Comparison of ENCODE assay signal across 8 cellular contexts in genomic region chr11:64181506-64182411, GRCh38. TPM values are rescaled to one million over a fixed set of nuclear protein-coding genes. Genes with fewer than 3 reads are reported as not detected.
DNase-seq lines count a peak whose midpoint lies in the region; ATAC-seq, FAIRE-seq and TF ChIP-seq lines count a peak whose summit lies in the region.

No MANE protein-coding gene starts in this region.

- no peak for ATAC-seq in T-helper 17 cell

- DNase-seq in AML-193 (lab: John Stamatoyannopoulos, UW) = peak; percentile 72 to 81
- DNase-seq in GM19239 (ENCODE audit: insufficient read length, low spot score) = peak; percentile 52
- peak; percentile 53 for DNase-seq in NCI-H82 treated with DMSO at 0.1 percent for 48 hours (lab: John Stamatoyannopoulos, UW; ENCODE audit: unreplicated experiment)
- DNase-seq in activated T-helper 1 cell treated with anti-CD3 and anti-CD28 coated beads, Interleukin-12 subunit alpha, Interleukin-12 subunit beta, Interleukin-2, Interleukin-4 antibody, amounts not matched to agents 30 ng/mL and 10 ng/mL and 1 ng/mL, durations not matched to agents 14 hours and 24 hours and 36 hours (ENCODE audit: low spot score) = peak; percentile 27
- peak; percentile 93 for DNase-seq in fibroblast of villous mesenchyme (ENCODE audit: low read depth)
- DNase-seq in neural progenitor cell (ENCODE audit: low spot score) = peak; percentile 74
- peak; percentile 91 to 95 for DNase-seq in uterus
- DNase-seq in T-helper 17 cell = no peak

- TF ChIP-seq CTCF in fibroblast of villous mesenchyme (IDR thresholded peaks at IDR 0.05; ENCODE audit: insufficient read depth, low read depth, low read length) = no peak
- no peak for TF ChIP-seq CTCF in neural progenitor cell (IDR thresholded peaks at IDR 0.05)
- TF ChIP-seq CTCF in uterus (IDR thresholded peaks at IDR 0.05) = peak in 1 of 4 experiments; percentile 33

- H3K9me3 ChIP-seq in neural progenitor cell (ENCODE audit: low read depth) (no peaks in the 10 kb centered on the region), uterus (no peaks in the 10 kb centered on the region), T-helper 17 cell (ENCODE audit: control insufficient read depth, low read length, poor library complexity, severe bottlenecking) (no peaks in the 10 kb centered on the region)

- no peaks in the 10 kb centered on the region for H3K9me3 Mint-ChIP-seq in activated T-helper 1 cell treated with anti-CD3 and anti-CD28 coated beads, Interleukin-12 subunit alpha, Interleukin-12 subunit beta, Interleukin-2, Interleukin-4 antibody, amounts not matched to agents 30 ng/mL and 10 ng/mL and 1 ng/mL, durations not matched to agents 14 hours and 24 hours and 36 hours
- peaks cover 3% of the 10 kb centered on the region for H3K9me3 Mint-ChIP-seq in neural progenitor cell

- H3K36me3 ChIP-seq in neural progenitor cell (no peaks in the 10 kb centered on the region), uterus (no peaks in the 10 kb centered on the region)

- no peak overlapping the region for H3K27ac ChIP-seq in neural progenitor cell
- peak overlapping the region; percentile 79 to 90 for H3K27ac ChIP-seq in uterus

- no peak overlapping the region for H3K27ac Mint-ChIP-seq in activated T-helper 1 cell treated with anti-CD3 and anti-CD28 coated beads, Interleukin-12 subunit alpha, Interleukin-12 subunit beta, Interleukin-2, Interleukin-4 antibody, amounts not matched to agents 30 ng/mL and 10 ng/mL and 1 ng/mL, durations not matched to agents 14 hours and 24 hours and 36 hours
- peak overlapping the region; percentile 40 for H3K27ac Mint-ChIP-seq in neural progenitor cell
- H3K27ac Mint-ChIP-seq in T-helper 17 cell = no peak overlapping the region

- peak overlapping the region; percentile 30 for H3K4me3 Mint-ChIP-seq in activated T-helper 1 cell treated with anti-CD3 and anti-CD28 coated beads, Interleukin-12 subunit alpha, Interleukin-12 subunit beta, Interleukin-2, Interleukin-4 antibody, amounts not matched to agents 30 ng/mL and 10 ng/mL and 1 ng/mL, durations not matched to agents 14 hours and 24 hours and 36 hours
- H3K4me3 Mint-ChIP-seq in neural progenitor cell (peak overlapping the region; percentile 46), T-helper 17 cell (no peak overlapping the region)

- H3K9ac ChIP-seq in neural progenitor cell = no peak overlapping the region

- H3K36me3 Mint-ChIP-seq in activated T-helper 1 cell treated with anti-CD3 and anti-CD28 coated beads, Interleukin-12 subunit alpha, Interleukin-12 subunit beta, Interleukin-2, Interleukin-4 antibody, amounts not matched to agents 30 ng/mL and 10 ng/mL and 1 ng/mL, durations not matched to agents 14 hours and 24 hours and 36 hours (ENCODE audit: low read depth) = peaks cover 9% of the 10 kb centered on the region
- H3K36me3 Mint-ChIP-seq in neural progenitor cell = peaks cover 7% of the 10 kb centered on the region
- no peaks in the 10 kb centered on the region for H3K36me3 Mint-ChIP-seq in T-helper 17 cell (ENCODE audit: low read depth)

- H2AFZ ChIP-seq in neural progenitor cell (replicated peaks) = no peak overlapping the region

- peak overlapping the region; percentile 19 for H3K4me3 ChIP-seq in fibroblast of villous mesenchyme (ENCODE audit: low read depth, low read length)
- no peak overlapping the region for H3K4me3 ChIP-seq in neural progenitor cell
- H3K4me3 ChIP-seq in uterus = peak overlapping the region in 1 of 2 donors; percentile 9

- peaks cover 36% of the 10 kb centered on the region for H3K4me1 Mint-ChIP-seq in activated T-helper 1 cell treated with anti-CD3 and anti-CD28 coated beads, Interleukin-12 subunit alpha, Interleukin-12 subunit beta, Interleukin-2, Interleukin-4 antibody, amounts not matched to agents 30 ng/mL and 10 ng/mL and 1 ng/mL, durations not matched to agents 14 hours and 24 hours and 36 hours (ENCODE audit: low read depth)
- peaks cover 39% of the 10 kb centered on the region for H3K4me1 Mint-ChIP-seq in neural progenitor cell
- peaks cover 31% of the 10 kb centered on the region for H3K4me1 Mint-ChIP-seq in T-helper 17 cell

- peak; percentile 86 for FAIRE-seq in GM19239 (lab: Jason Lieb, UNC)

- intact Hi-C loops in activated T-helper 1 cell treated with anti-CD3 and anti-CD28 coated beads, Interleukin-12 subunit alpha, Interleukin-12 subunit beta, Interleukin-2, Interleukin-4 antibody, amounts not matched to agents 30 ng/mL and 10 ng/mL and 1 ng/mL, durations not matched to agents 14 hours and 24 hours and 36 hours (cut with micrococcal nuclease) = no loop called here
- intact Hi-C loops in uterus (cut with DNase I; ENCODE audit: low total_unique reads) = no loop called here

- H3F3A ChIP-seq in neural progenitor cell (ENCODE audit: low read depth) = peaks cover 33% of the 10 kb centered on the region

- peak; percentile 90 to 96 for TF ChIP-seq POLR2A in uterus (IDR thresholded peaks at IDR 0.05)

- H3K27me3 Mint-ChIP-seq in activated T-helper 1 cell treated with anti-CD3 and anti-CD28 coated beads, Interleukin-12 subunit alpha, Interleukin-12 subunit beta, Interleukin-2, Interleukin-4 antibody, amounts not matched to agents 30 ng/mL and 10 ng/mL and 1 ng/mL, durations not matched to agents 14 hours and 24 hours and 36 hours (ENCODE audit: insufficient read depth) = peaks cover 2% of the 10 kb centered on the region
- H3K27me3 Mint-ChIP-seq in neural progenitor cell (ENCODE audit: insufficient read depth, low read depth) (peaks cover 15% of the 10 kb centered on the region), T-helper 17 cell (no peaks in the 10 kb centered on the region)

- no peaks in the 10 kb centered on the region for H3K27me3 ChIP-seq in neural progenitor cell
- no peaks in the 10 kb centered on the region for H3K27me3 ChIP-seq in uterus

- peaks cover 29% of the 10 kb centered on the region for H3K79me2 ChIP-seq in neural progenitor cell (ENCODE audit: low read depth)

- H3K4me2 ChIP-seq in neural progenitor cell = peak overlapping the region; percentile 9

- H4K20me1 ChIP-seq in neural progenitor cell (ENCODE audit: low read depth) = peaks cover 19% of the 10 kb centered on the region

- H3K4me1 ChIP-seq in neural progenitor cell (peaks cover 9% of the 10 kb centered on the region), uterus (peaks cover 0 to 9% of the 10 kb centered on the region in 2 donors)

RNA-seq across cellular contexts. Expression of gene STIP1, which starts 4.2 kb away (rescaled TPM):
- 493 and 495 TPM in 2 replicates for total RNA-seq in activated T-helper 1 cell treated with anti-CD3 and anti-CD28 coated beads, Interleukin-12 subunit alpha, Interleukin-12 subunit beta, Interleukin-2, Interleukin-4 antibody, amounts not matched to agents 30 ng/mL and 10 ng/mL and 1 ng/mL, durations not matched to agents 14 hours and 24 hours and 36 hours
- total RNA-seq in fibroblast of villous mesenchyme = 149 and 206 TPM in 2 replicates
- total RNA-seq in neural progenitor cell (ENCODE audit: low replicate concordance) = 252 and 254 TPM in 2 replicates
- total RNA-seq in uterus = 100 to 1,000 TPM in 1 of 4 donors, 10 to 100 TPM in 3; 20.9 to 101 (median 83.8) TPM
- total RNA-seq in T-helper 17 cell = 10 to 100 TPM; 66.9 to 69.1 TPM

RNA-seq across cellular contexts. Expression of gene MACROD1, which starts 15.8 kb away (rescaled TPM):
- total RNA-seq in activated T-helper 1 cell treated with anti-CD3 and anti-CD28 coated beads, Interleukin-12 subunit alpha, Interleukin-12 subunit beta, Interleukin-2, Interleukin-4 antibody, amounts not matched to agents 30 ng/mL and 10 ng/mL and 1 ng/mL, durations not matched to agents 14 hours and 24 hours and 36 hours = 17.4 and 20.2 TPM in 2 replicates
- 8.6 and 12.9 TPM in 2 replicates for total RNA-seq in fibroblast of villous mesenchyme
- 11.9 and 27.8 TPM in 2 replicates for total RNA-seq in neural progenitor cell (ENCODE audit: low replicate concordance)
- 10 to 100 TPM in 1 of 4 donors, 1 to 10 TPM in 3; 1.8 to 27.1 (median 6.6) TPM for total RNA-seq in uterus
- 1 to 10 TPM; 3.9 to 7.5 TPM for total RNA-seq in T-helper 17 cell

RNA-seq across cellular contexts. Expression of gene FERMT3, which starts 24.8 kb away (rescaled TPM):
- 201 and 211 TPM in 2 replicates for total RNA-seq in activated T-helper 1 cell treated with anti-CD3 and anti-CD28 coated beads, Interleukin-12 subunit alpha, Interleukin-12 subunit beta, Interleukin-2, Interleukin-4 antibody, amounts not matched to agents 30 ng/mL and 10 ng/mL and 1 ng/mL, durations not matched to agents 14 hours and 24 hours and 36 hours
- total RNA-seq in fibroblast of villous mesenchyme (4.3 and 7.4 TPM in 2 replicates), neural progenitor cell (ENCODE audit: low replicate concordance) (0.31 TPM in 1 of 2 replicates, not detected in the other), uterus (10 to 100 TPM in 2 of 4 donors, 1 to 10 TPM in 2; 3.1 to 50.3 (median 9.3) TPM), T-helper 17 cell (100 to 1,000 TPM; 151 to 182 TPM)

RNA-seq across cellular contexts. Expression of gene TRPT1, which starts 44.2 kb away (rescaled TPM):
- total RNA-seq in activated T-helper 1 cell treated with anti-CD3 and anti-CD28 coated beads, Interleukin-12 subunit alpha, Interleukin-12 subunit beta, Interleukin-2, Interleukin-4 antibody, amounts not matched to agents 30 ng/mL and 10 ng/mL and 1 ng/mL, durations not matched to agents 14 hours and 24 hours and 36 hours = 30.3 and 35.5 TPM in 2 replicates
- total RNA-seq in fibroblast of villous mesenchyme (32.4 and 33.2 TPM in 2 replicates), neural progenitor cell (ENCODE audit: low replicate concordance) (17.5 and 63.4 TPM in 2 replicates), uterus (10 to 100 TPM in 3 of 4 donors, 1 to 10 TPM in 1; 7.2 to 42.9 (median 18.7) TPM), T-helper 17 cell (10 to 100 TPM; 16.2 to 16.6 TPM)

RNA-seq across cellular contexts. Expression of gene NUDT22, which starts 44.3 kb away (rescaled TPM):
- total RNA-seq in activated T-helper 1 cell treated with anti-CD3 and anti-CD28 coated beads, Interleukin-12 subunit alpha, Interleukin-12 subunit beta, Interleukin-2, Interleukin-4 antibody, amounts not matched to agents 30 ng/mL and 10 ng/mL and 1 ng/mL, durations not matched to agents 14 hours and 24 hours and 36 hours = 74.9 and 79.4 TPM in 2 replicates
- 43.6 and 80.5 TPM in 2 replicates for total RNA-seq in fibroblast of villous mesenchyme
- 23.5 and 28.8 TPM in 2 replicates for total RNA-seq in neural progenitor cell (ENCODE audit: low replicate concordance)
- total RNA-seq in uterus = 10 to 100 TPM; 10.8 to 44.9 (median 34.0) TPM
- total RNA-seq in T-helper 17 cell = 10 to 100 TPM; 30.8 to 42.8 TPM

Comparison
In these comparisons a context has a peak if more than half of its experiments do, and no peak if none do; other contexts are left out.
1. DNase-seq: peak in AML-193 (2 of 2), GM19239 (single experiment), NCI-H82 treated with DMSO at 0.1 percent for 48 hours (single experiment), activated T-helper 1 cell treated with anti-CD3 and anti-CD28 coated beads, Interleukin-12 subunit alpha, Interleukin-12 subunit beta, Interleukin-2, Interleukin-4 antibody, amounts not matched to agents 30 ng/mL and 10 ng/mL and 1 ng/mL, durations not matched to agents 14 hours and 24 hours and 36 hours (single experiment), fibroblast of villous mesenchyme (single experiment), neural progenitor cell (single experiment) and uterus (2 of 2); none in T-helper 17 cell (0 of 3).